ENCODE assay signal across 25 cellular contexts in genomic region chr12:9756756-9757155, GRCh38. TPM values are rescaled to one million over a fixed set of nuclear protein-coding genes. Genes with fewer than 3 reads are reported as not detected.
DNase-seq lines count a peak whose midpoint lies in the region; ATAC-seq and TF ChIP-seq lines count a peak whose summit lies in the region.
"Had no signal": no experiment of that assay in that cellular context is flagged by ENCODE, and none has a peak within 500 bp of the region (broad histone marks: within the 10 kb centered on the region; RNA-seq: fewer than 3 reads in every experiment).

No MANE protein-coding gene starts in this region.

- no peaks in the 10 kb centered on the region for H3K27me3 Mint-ChIP-seq in T-helper 2 cell treated with Interferon-gamma antibody and Interleukin-4, amounts not matched to agents 5 μg/mL and 100 μg/mL, for 36 hours (ENCODE audit: low read depth)
- H3K27me3 Mint-ChIP-seq in CD4-positive, alpha-beta T cell, result no peaks in the 10 kb centered on the region
- no peaks in the 10 kb centered on the region for H3K27me3 Mint-ChIP-seq in activated CD8-positive, alpha-beta memory T cell treated with anti-CD3 and anti-CD28 coated beads, Interleukin-2, amount 10 ng/mL, durations not matched to agents 7 days and 5 days
- H3K27me3 Mint-ChIP-seq in immature natural killer cell (ENCODE audit: low read depth in 3 of 3), result peaks cover 12 to 48% (median 15%) of the 10 kb centered on the region in 3 donors

- CTCF ChIA-PET in CD4-positive, alpha-beta T cell (lab: Charles Lee), result interaction anchor here (1.1 to 11.8 kb wide), 3 partner anchors 12 to 57 kb away, joined by 3 to 185 read pairs (median 10); no protein-coding TSS in a partner anchor
- CTCF ChIA-PET in activated CD8-positive, alpha-beta memory T cell treated with anti-CD3 and anti-CD28 coated beads, Interleukin-2, amount 10 ng/mL, durations not matched to agents 7 days and 5 days (lab: Charles Lee), result interaction anchor here (12.5 to 17.2 kb wide), 3 partner anchors 15 to 55 kb away, joined by 108 to 503 read pairs (median 187); no protein-coding TSS in a partner anchor

- no peak for DNase-seq in T-helper 2 cell treated with Interferon-gamma antibody and Interleukin-4, amounts not matched to agents 5 μg/mL and 100 μg/mL, for 36 hours (ENCODE audit: low spot score)
- DNase-seq in T-helper 2 cell (no peak), immature natural killer cell (no peak), hippocampal formation (lab: John Stamatoyannopoulos, UW) (no peak), NCI-H146 treated with DMSO at 0.1 percent for 48 hours (lab: John Stamatoyannopoulos, UW; ENCODE audit: unreplicated experiment) (no peak), HuH-7 (ENCODE audit: low spot score) (no peak)
- no peak for DNase-seq in CD4-positive, alpha-beta T cell
- DNase-seq in activated CD8-positive, alpha-beta memory T cell treated with anti-CD3 and anti-CD28 coated beads, Interleukin-2, amount 10 ng/mL, durations not matched to agents 7 days and 5 days, result no peak
- DNase-seq: 8988T; BE2C; DMS 273 treated with DMSO at 0.1 percent for 48 hours; GDM1; kidney; mammary epithelial cell; NCI-H2029 treated with DMSO at 0.1 percent for 48 hours; NCI-H446; NK-92 treated with Interleukin-12 subunit alpha and Interleukin-12 subunit beta, amount 100 ng/mL, for 24 hours; sigmoid colon; stimulated activated CD4-positive, alpha-beta T cell treated with anti-CD3 and anti-CD28 coated beads, Interleukin-1b, Interleukin-23, amount 100 ng/mL, for 48 hours; uterus had no signal

- H3K27ac Mint-ChIP-seq in T-helper 2 cell treated with Interferon-gamma antibody and Interleukin-4, amounts not matched to agents 5 μg/mL and 100 μg/mL, for 36 hours, result peak overlapping the region; percentile 97
- H3K27ac Mint-ChIP-seq in CD4-positive, alpha-beta T cell, result peak overlapping the region; percentile 99
- H3K27ac Mint-ChIP-seq in activated CD8-positive, alpha-beta memory T cell treated with anti-CD3 and anti-CD28 coated beads, Interleukin-2, amount 10 ng/mL, durations not matched to agents 7 days and 5 days, result peak overlapping the region; percentile 99
- H3K27ac Mint-ChIP-seq in immature natural killer cell, result peak overlapping the region; percentile 79 to 100 (median 98)
- H3K27ac Mint-ChIP-seq: nephron had no signal

- no peaks in the 10 kb centered on the region for H3K27me3 ChIP-seq in CD4-positive, alpha-beta T cell (ENCODE audit: control insufficient read depth, insufficient read depth, low read length)
- H3K27me3 ChIP-seq: breast epithelium, hepatocyte, sigmoid colon, uterus had no signal

- H3K9me3 ChIP-seq in CD4-positive, alpha-beta T cell (ENCODE audit: control insufficient read depth, low read length), result no peaks in the 10 kb centered on the region
- H3K9me3 ChIP-seq: BE2C, breast epithelium, sigmoid colon, uterus had no signal

- no peak for ATAC-seq in CD4-positive, alpha-beta T cell (ENCODE audit: poor library complexity)
- ATAC-seq in activated CD8-positive, alpha-beta memory T cell treated with anti-CD3 and anti-CD28 coated beads, Interleukin-2, amount 10 ng/mL, durations not matched to agents 7 days and 5 days, result no peak

- TF ChIP-seq CTCF in CD4-positive, alpha-beta T cell (IDR thresholded peaks at IDR 0.05), result no peak

- intact Hi-C loops in CD4-positive, alpha-beta T cell (cut with DNase I, micrococcal nuclease), result loop anchor here in 1 of 2 experiments (5.0 kb wide), 1 partner anchor 109 kb away; no protein-coding TSS in a partner anchor

- peak overlapping the region; percentile 97 for H3K4me3 Mint-ChIP-seq in T-helper 2 cell treated with Interferon-gamma antibody and Interleukin-4, amounts not matched to agents 5 μg/mL and 100 μg/mL, for 36 hours
- peak overlapping the region; percentile 97 for H3K4me3 Mint-ChIP-seq in CD4-positive, alpha-beta T cell
- H3K4me3 Mint-ChIP-seq in activated CD8-positive, alpha-beta memory T cell treated with anti-CD3 and anti-CD28 coated beads, Interleukin-2, amount 10 ng/mL, durations not matched to agents 7 days and 5 days, result peak overlapping the region; percentile 99
- peak overlapping the region; percentile 61 to 98 (median 93) for H3K4me3 Mint-ChIP-seq in immature natural killer cell
- H3K4me3 Mint-ChIP-seq: nephron had no signal

- H3K9me3 Mint-ChIP-seq in T-helper 2 cell treated with Interferon-gamma antibody and Interleukin-4, amounts not matched to agents 5 μg/mL and 100 μg/mL, for 36 hours, result no peaks in the 10 kb centered on the region
- H3K9me3 Mint-ChIP-seq in CD4-positive, alpha-beta T cell, result no peaks in the 10 kb centered on the region
- H3K9me3 Mint-ChIP-seq in activated CD8-positive, alpha-beta memory T cell treated with anti-CD3 and anti-CD28 coated beads, Interleukin-2, amount 10 ng/mL, durations not matched to agents 7 days and 5 days (ENCODE audit: low read depth), result no peaks in the 10 kb centered on the region
- no peaks in the 10 kb centered on the region for H3K9me3 Mint-ChIP-seq in immature natural killer cell
- H3K9me3 Mint-ChIP-seq: nephron had no signal

- peaks cover 75% of the 10 kb centered on the region for H3K36me3 Mint-ChIP-seq in T-helper 2 cell treated with Interferon-gamma antibody and Interleukin-4, amounts not matched to agents 5 μg/mL and 100 μg/mL, for 36 hours (ENCODE audit: low read depth)
- peaks cover 94% of the 10 kb centered on the region for H3K36me3 Mint-ChIP-seq in CD4-positive, alpha-beta T cell (ENCODE audit: low read depth)
- H3K36me3 Mint-ChIP-seq in activated CD8-positive, alpha-beta memory T cell treated with anti-CD3 and anti-CD28 coated beads, Interleukin-2, amount 10 ng/mL, durations not matched to agents 7 days and 5 days, result peaks cover 77% of the 10 kb centered on the region
- H3K36me3 Mint-ChIP-seq in immature natural killer cell, result peaks cover 28 to 40% (median 35%) of the 10 kb centered on the region in 3 donors

- H3K4me1 Mint-ChIP-seq in T-helper 2 cell treated with Interferon-gamma antibody and Interleukin-4, amounts not matched to agents 5 μg/mL and 100 μg/mL, for 36 hours (ENCODE audit: low read depth), result peaks cover 56% of the 10 kb centered on the region
- H3K4me1 Mint-ChIP-seq in CD4-positive, alpha-beta T cell (ENCODE audit: low read depth), result peaks cover 75% of the 10 kb centered on the region
- peaks cover 46% of the 10 kb centered on the region for H3K4me1 Mint-ChIP-seq in activated CD8-positive, alpha-beta memory T cell treated with anti-CD3 and anti-CD28 coated beads, Interleukin-2, amount 10 ng/mL, durations not matched to agents 7 days and 5 days
- H3K4me1 Mint-ChIP-seq in immature natural killer cell, result peaks cover 53 to 76% of the 10 kb centered on the region in 2 donors
- H3K4me1 Mint-ChIP-seq: nephron had no signal

- POLR2A ChIA-PET in CD4-positive, alpha-beta T cell (lab: Charles Lee), result interaction anchor here (1.5 to 10.6 kb wide), 6 partner anchors 14 to 111 kb away, joined by 5 to 253 read pairs (median 134); partner anchors contain the start of gene CLEC2B

- H3K27ac ChIP-seq in CD4-positive, alpha-beta T cell (ENCODE audit: low read depth, low read length), result peak overlapping the region; percentile 43
- H3K27ac ChIP-seq: breast epithelium, hepatocyte, parathyroid adenoma, sigmoid colon, uterus had no signal

RNA-seq across cellular contexts. Expression of gene CD69, which starts 3.9 kb away (rescaled TPM):
- 100 to 1,000 TPM; 631 to 659 TPM for total RNA-seq in CD4-positive, alpha-beta T cell
- 100 to 1,000 TPM in 1 of 2 experiments, 10 to 100 TPM in 1; 76.0 to 104 TPM for total RNA-seq in activated CD8-positive, alpha-beta memory T cell treated with anti-CD3 and anti-CD28 coated beads, Interleukin-2, amount 10 ng/mL, durations not matched to agents 7 days and 5 days
- polyA plus RNA-seq in immature natural killer cell, result 100 to 1,000 TPM; 142 to 434 (median 240) TPM
- total RNA-seq: fibroblast of villous mesenchyme, mammary epithelial cell had no signal
- polyA plus RNA-seq: mammary epithelial cell had no signal

RNA-seq across cellular contexts. Expression of gene CLECL1, which starts 23.9 kb away (rescaled TPM):
- total RNA-seq in CD4-positive, alpha-beta T cell, result 1 to 10 TPM in 1 of 2 experiments, under 1 TPM in 1; 0.44 to 1.7 TPM
- total RNA-seq in activated CD8-positive, alpha-beta memory T cell treated with anti-CD3 and anti-CD28 coated beads, Interleukin-2, amount 10 ng/mL, durations not matched to agents 7 days and 5 days, result 1 to 10 TPM; 2.2 to 8.8 TPM
- polyA plus RNA-seq in immature natural killer cell, result 1 to 10 TPM in 2 of 3 donors, not detected in 1; 1.2 to 3.5 TPM
- total RNA-seq: fibroblast of villous mesenchyme, hepatocyte, mammary epithelial cell, sigmoid colon had no signal
- polyA plus RNA-seq: hepatocyte, mammary epithelial cell had no signal

Comparison
In these comparisons a context has a peak if more than half of its experiments do, and no peak if none do; other contexts are left out.
1. RNA of gene CD69, which starts 3.9 kb away (total RNA-seq): 631 to 659 TPM in CD4-positive, alpha-beta T cell; 76.0 to 104 TPM in activated CD8-positive, alpha-beta memory T cell treated with anti-CD3 and anti-CD28 coated beads, Interleukin-2, amount 10 ng/mL, durations not matched to agents 7 days and 5 days; every median in the first group is over 4 times any median in the second.
2. Peak in every context shown above with its lines, with median percentiles within 50 percentile points of each other: H3K27ac Mint-ChIP-seq and H3K4me3 Mint-ChIP-seq.